Comparison of ENCODE assay signal across 20 cellular contexts in genomic region chr15:63489352-63489751, GRCh38.
"Had no signal": no experiment of that assay in that cellular context is flagged by ENCODE, and none has a peak within 500 bp of the region (broad histone marks: within the 10 kb centered on the region; RNA-seq: fewer than 3 reads in every experiment).

No MANE protein-coding gene starts in this region.

- H3K4me3 ChIP-seq: gastrocnemius medialis, lower lobe of right lung, right lobe of liver, stomach, tibial artery had no signal

- DNase-seq: effector CD8-positive, alpha-beta T cell; endodermal cell; foreskin fibroblast; gastrocnemius medialis; left ventricle myocardium superior; lower lobe of right lung; natural killer cell; small intestine; stimulated activated CD4-positive, alpha-beta T cell treated with anti-CD3 and anti-CD28 coated beads, Interleukin-12 subunit alpha, Interleukin-12 subunit beta, amount 100 ng/mL, for 4 hours; stimulated activated CD4-positive, alpha-beta T cell treated with anti-CD3 and anti-CD28 coated beads, Interleukin-1b, Interleukin-23, amount 100 ng/mL, for 48 hours; stimulated activated CD4-positive, alpha-beta T cell treated with anti-CD3 and anti-CD28 coated beads, Interleukin-4, amount 100 ng/mL, for 1 hour; stimulated activated CD8-positive, alpha-beta memory T cell treated with anti-CD3 and anti-CD28 coated beads, Interleukin-4, amount 100 ng/mL, for 48 hours; stimulated activated naive CD4-positive, alpha-beta T cell treated with Interleukin-2 at 50 U/mL for 16 hours; stomach; tibial artery had no signal

- H3K27ac ChIP-seq: epithelial cell of prostate, gastrocnemius medialis, parathyroid adenoma, right lobe of liver, tibial artery had no signal

- H3K9me3 Mint-ChIP-seq: endodermal cell, natural killer cell had no signal

- H3K27ac Mint-ChIP-seq: endodermal cell, natural killer cell, progenitor cell of endocrine pancreas had no signal

- H3K36me3 ChIP-seq: gastrocnemius medialis, lower lobe of right lung, right lobe of liver, stomach, tibial artery had no signal

- H3K27me3 ChIP-seq: gastrocnemius medialis, right lobe of liver, stomach, tibial artery had no signal

- H3K9me3 ChIP-seq: gastrocnemius medialis, lower lobe of right lung, right lobe of liver, stomach, tibial artery had no signal

- H3K4me3 Mint-ChIP-seq: endodermal cell, natural killer cell had no signal

- H3K36me3 Mint-ChIP-seq: natural killer cell had no signal

- H3K4me1 ChIP-seq: gastrocnemius medialis, parathyroid adenoma, right lobe of liver had no signal

- ATAC-seq: esophagus mucosa, gastrocnemius medialis, left ventricle myocardium superior, lower lobe of right lung, natural killer cell, right lobe of liver had no signal
